ENCODE assay signal across 18 cellular contexts in genomic region chr19:54256250-54257115, GRCh38. TPM values are rescaled to one million over a fixed set of nuclear protein-coding genes. Genes with fewer than 3 reads are reported as not detected.
DNase-seq lines count a peak whose midpoint lies in the region; ATAC-seq and TF ChIP-seq lines count a peak whose summit lies in the region.
"Had no signal": no experiment of that assay in that cellular context is flagged by ENCODE, and none has a peak within 500 bp of the region (broad histone marks: within the 10 kb centered on the region; RNA-seq: fewer than 3 reads in every experiment).

No MANE protein-coding gene starts in this region.

- TF ChIP-seq CTCF in left ventricle myocardium inferior (IDR thresholded peaks at IDR 0.05; ENCODE audit: borderline replicate concordance) (no peak), coronary artery (IDR thresholded peaks at IDR 0.05) (no peak), tibial artery (IDR thresholded peaks at IDR 0.05) (no peak), WTC11 (IDR thresholded peaks at IDR 0.05) (no peak)

- ATAC-seq in Right ventricle myocardium inferior (no peak), WTC11 (no peak)
- ATAC-seq: GM23338 had no signal

- H3K27ac ChIP-seq in left ventricle myocardium inferior (replicated peaks) (peak overlapping the region; percentile 27), coronary artery (peak overlapping the region in 1 of 2 donors; percentile 67), subcutaneous abdominal adipose tissue (ENCODE audit: low read depth, low read length) (peak overlapping the region; percentile 23), tibial artery (no peak overlapping the region)
- H3K27ac ChIP-seq: PC-9 had no signal

- H3K4me3 ChIP-seq in left ventricle myocardium inferior = peak overlapping the region; percentile 38
- peak overlapping the region; percentile 53 for H3K4me3 ChIP-seq in coronary artery
- H3K4me3 ChIP-seq in subcutaneous abdominal adipose tissue (ENCODE audit: low read depth in 1 of 5, low read length in 5 of 5) = peak overlapping the region; percentile 38 to 63 (median 51)
- peak overlapping the region in 1 of 2 donors; percentile 16 for H3K4me3 ChIP-seq in tibial artery
- H3K4me3 ChIP-seq: GM23338, PC-9 had no signal

- H3K4me1 ChIP-seq in left ventricle myocardium inferior = no peaks in the 10 kb centered on the region
- H3K4me1 ChIP-seq in subcutaneous abdominal adipose tissue (ENCODE audit: control insufficient read depth in 5 of 5, insufficient read depth in 5 of 5, low read length in 5 of 5) = peaks cover 0 to 16% (median 0%) of the 10 kb centered on the region in 5 donors
- no peaks in the 10 kb centered on the region for H3K4me1 ChIP-seq in tibial artery

- H3K27me3 ChIP-seq in left ventricle myocardium inferior (ENCODE audit: low read depth) (peaks cover 64% of the 10 kb centered on the region), subcutaneous abdominal adipose tissue (ENCODE audit: control insufficient read depth in 5 of 5, insufficient read depth in 4 of 5, low read length in 5 of 5) (peaks cover 20 to 40% (median 20%) of the 10 kb centered on the region in 5 donors), tibial artery (peaks cover 0 to 53% of the 10 kb centered on the region in 2 donors)

- intact Hi-C loops in left ventricle myocardium inferior (cut with micrococcal nuclease) = no loop called here
- intact Hi-C loops in Right ventricle myocardium inferior (cut with DNase I) = no loop called here
- intact Hi-C loops in tibial artery (cut with DNase I; ENCODE audit: low total_unique reads) = no loop called here

- H3K9ac ChIP-seq in subcutaneous abdominal adipose tissue (ENCODE audit: low read length in 5 of 5) = peak overlapping the region in 4 of 5 donors; percentile 10 to 66 (median 41)

- H3K36me3 ChIP-seq in left ventricle myocardium inferior (no peaks in the 10 kb centered on the region), subcutaneous abdominal adipose tissue (ENCODE audit: control insufficient read depth in 5 of 5, insufficient read depth in 5 of 5, low read length in 5 of 5) (peaks cover 0 to 5% (median 0%) of the 10 kb centered on the region in 5 donors), tibial artery (no peaks in the 10 kb centered on the region)

- DNase-seq in left ventricle myocardium inferior (no peak), Right ventricle myocardium inferior (ENCODE audit: missing footprints) (no peak), coronary artery (ENCODE audit: low spot score) (peak; percentile 55), mesenteric fat pad (ENCODE audit: low spot score) (peak; percentile 39), tibial artery (no peak), SKM-1 (lab: John Stamatoyannopoulos, UW; ENCODE audit: unreplicated experiment) (no peak), WTC11 (ENCODE audit: low spot score) (no peak)
- DNase-seq: COR-L47, GF-D8, KBM-7, NCI-H146, NCI-H2081 treated with DMSO at 0.1 percent for 48 hours, NCI-H510A treated with DMSO at 0.1 percent for 48 hours, PC-9 had no signal

- CTCF ChIA-PET in WTC11 (lab: Charles Lee) = interaction anchor here (2.8 kb wide), 1 partner anchor 10 kb away, joined by 34 read pairs; no protein-coding TSS in a partner anchor

- peaks cover 14% of the 10 kb centered on the region for H3K27me3 Mint-ChIP-seq in WTC11 (ENCODE audit: low read depth)

- no peak overlapping the region for H3K4me3 Mint-ChIP-seq in WTC11
- H3K4me3 Mint-ChIP-seq: GM23338 had no signal

- no peaks in the 10 kb centered on the region for H3K9me3 ChIP-seq in left ventricle myocardium inferior (replicated peaks)
- no peaks in the 10 kb centered on the region for H3K9me3 ChIP-seq in subcutaneous abdominal adipose tissue (ENCODE audit: control insufficient read depth in 5 of 5, low read length in 5 of 5)
- no peaks in the 10 kb centered on the region for H3K9me3 ChIP-seq in tibial artery

- no peaks in the 10 kb centered on the region for H3K9me3 Mint-ChIP-seq in WTC11
- H3K9me3 Mint-ChIP-seq: GM23338 had no signal

- peaks cover 3% of the 10 kb centered on the region; the same call in 1 of the 2 replicates for H3K4me1 Mint-ChIP-seq in WTC11

- no peak overlapping the region for H3K27ac Mint-ChIP-seq in WTC11
- H3K27ac Mint-ChIP-seq: GM23338 had no signal

- no peaks in the 10 kb centered on the region for H3K36me3 Mint-ChIP-seq in WTC11

- POLR2A ChIA-PET in WTC11 (lab: Charles Lee) = interaction anchor here (0.5 kb wide), 1 partner anchor 181 kb away, joined by 4 read pairs; no protein-coding TSS in a partner anchor

TF ChIP-seq in WTC11, 78 proteins besides CTCF, POLR2A, EP300 and RAD21:
- TF ChIP-seq NR1H2 (CRISPR knock-in tag; IDR thresholded peaks at IDR 0.05) (no peak), ZNF281 (CRISPR knock-in tag; IDR thresholded peaks at IDR 0.05) (no peak), ZBTB43 (CRISPR knock-in tag; IDR thresholded peaks at IDR 0.05) (no peak), HMGXB4 (CRISPR knock-in tag; IDR thresholded peaks at IDR 0.05) (no peak), E2F5 (CRISPR knock-in tag; IDR thresholded peaks at IDR 0.05) (no peak), TCF7 (CRISPR knock-in tag; IDR thresholded peaks at IDR 0.05; ENCODE audit: low read depth) (no peak), SP1 (CRISPR knock-in tag; conservative IDR thresholded peaks at IDR 0.05) (no peak)

RNA-seq across cellular contexts. Expression of gene LILRB5, which starts 0.6 kb away (rescaled TPM):
- total RNA-seq in left ventricle myocardium inferior (5.7 TPM), Right ventricle myocardium inferior (8.5 TPM), mesenteric fat pad (69.4 TPM), WTC11 (2021) (0.07 to 0.11 TPM (median 0.09 TPM) in 3 replicates)
- total RNA-seq: A673, Daoy, GM23338, PC-9 had no signal

RNA-seq across cellular contexts. Expression of gene LILRA6, which starts 13.9 kb away (rescaled TPM):
- 1.2 TPM for total RNA-seq in left ventricle myocardium inferior
- 2.7 TPM for total RNA-seq in Right ventricle myocardium inferior
- total RNA-seq in mesenteric fat pad = 26.5 TPM
- total RNA-seq in WTC11 (2021) = not detected in 3 replicates
- total RNA-seq: A673, Daoy, GM23338, PC-9 had no signal

RNA-seq across cellular contexts. Expression of gene LILRB2, which starts 24.4 kb away (rescaled TPM):
- total RNA-seq in left ventricle myocardium inferior = 1.7 TPM
- 2.9 TPM for total RNA-seq in Right ventricle myocardium inferior
- total RNA-seq in mesenteric fat pad = 14.4 TPM
- 0.11 TPM in 1 of 3 replicates, not detected in the others for total RNA-seq in WTC11 (2021)
- total RNA-seq: A673, Daoy, GM23338, PC-9 had no signal

RNA-seq across cellular contexts. Expression of gene LILRB3, which starts 33.7 kb away (rescaled TPM):
- total RNA-seq in left ventricle myocardium inferior (4.7 TPM), Right ventricle myocardium inferior (4.0 TPM), mesenteric fat pad (50.5 TPM), WTC11 (2021) (not detected in 3 replicates)
- total RNA-seq: A673, Daoy, GM23338, PC-9 had no signal

RNA-seq across cellular contexts. Expression of gene RPS9, which starts 55.8 kb away (rescaled TPM):
- 648 TPM for total RNA-seq in left ventricle myocardium inferior
- 681 TPM for total RNA-seq in Right ventricle myocardium inferior
- total RNA-seq in mesenteric fat pad = 923 TPM
- 1,828 to 2,106 TPM (median 2,018 TPM) in 3 replicates for total RNA-seq in WTC11 (2021)

Comparison
In these comparisons a context has a peak if more than half of its experiments do, and no peak if none do; other contexts are left out.
1. DNase-seq: peak in coronary artery (single experiment) and mesenteric fat pad (single experiment); none in left ventricle myocardium inferior (single experiment), Right ventricle myocardium inferior (single experiment), tibial artery (0 of 2), SKM-1 (single experiment) and WTC11 (single experiment).
2. H3K27ac ChIP-seq: peak in left ventricle myocardium inferior (single experiment) and subcutaneous abdominal adipose tissue (single experiment); none in tibial artery (0 of 2).